In genomic region chr10:70367195-70367796, GRCh38 we compare ENCODE assay signal across 15 cellular contexts. TPM values are rescaled to one million over a fixed set of nuclear protein-coding genes. Genes with fewer than 3 reads are reported as not detected.
DNase-seq lines count a peak whose midpoint lies in the region; TF ChIP-seq lines count a peak whose summit lies in the region.
"Had no signal": no experiment of that assay in that cellular context is flagged by ENCODE, and none has a peak within 500 bp of the region (broad histone marks: within the 10 kb centered on the region; RNA-seq: fewer than 3 reads in every experiment).

No MANE protein-coding gene starts in this region.

- POLR2A ChIA-PET in HEK293T (lab: Yijun Ruan, JAX) = no interaction called here

- DNase-seq in AG08395 (ENCODE audit: low spot score) = peak; percentile 21
- DNase-seq in LHCN-M2 (ENCODE audit: low read depth) = peak; percentile 74
- DNase-seq in choroid plexus epithelial cell (ENCODE audit: low read depth) = peak; percentile 68
- DNase-seq in mucosa of gallbladder (ENCODE audit: low spot score) = peak; percentile 33
- no peak for DNase-seq in C1 segment of cervical spinal cord (lab: John Stamatoyannopoulos, UW)
- DNase-seq in NCI-H1417 (lab: John Stamatoyannopoulos, UW) = no peak
- no peak for DNase-seq in HEK293T (ENCODE audit: extremely low spot score)
- no peak for DNase-seq in T-helper 9 cell
- DNase-seq: activated naive CD8-positive, alpha-beta T cell treated with anti-CD3 and anti-CD28 coated beads for 36 hours; NCI-H1105; NCI-H510A treated with DMSO at 0.1 percent for 48 hours; RPMI8226; T-helper 17 cell; testis had no signal

- no peak for TF ChIP-seq CTCF in choroid plexus epithelial cell (conservative IDR thresholded peaks at IDR 0.05; ENCODE audit: low read depth, low read length)

- H3K4me3 ChIP-seq in choroid plexus epithelial cell (ENCODE audit: low read depth, low read length) = no peak overlapping the region
- H3K4me3 ChIP-seq: spleen, testis had no signal

- CTCF ChIA-PET in HEK293T (lab: Yijun Ruan, JAX) = interaction anchor here (1.7 kb wide), 1 partner anchor 146 kb away, joined by 5 read pairs; no protein-coding TSS in a partner anchor

TF ChIP-seq in HEK293T, 16 proteins besides CTCF, POLR2A, EP300 and RAD21:
- TF ChIP-seq FOXM1 (IDR thresholded peaks at IDR 0.05; ENCODE audit: borderline replicate concordance) = no peak
- TF ChIP-seq ZNF384 (IDR thresholded peaks at IDR 0.05) = no peak
- TF ChIP-seq SP1 (IDR thresholded peaks at IDR 0.05) = no peak
- TF ChIP-seq SUZ12 (IDR thresholded peaks at IDR 0.05) = no peak
- TF ChIP-seq HDGF (IDR thresholded peaks at IDR 0.05; ENCODE audit: borderline replicate concordance) = no peak
- TF ChIP-seq LEF1 (IDR thresholded peaks at IDR 0.05; ENCODE audit: borderline replicate concordance) = no peak
- TF ChIP-seq FOXK2 (IDR thresholded peaks at IDR 0.05) = no peak
- TF ChIP-seq TARDBP (IDR thresholded peaks at IDR 0.05) = no peak
- no peak for TF ChIP-seq NFRKB (IDR thresholded peaks at IDR 0.05)
- TF ChIP-seq CTBP1 (IDR thresholded peaks at IDR 0.05; ENCODE audit: borderline replicate concordance) = no peak
- TF ChIP-seq ELF4 (IDR thresholded peaks at IDR 0.05) = no peak
- TF ChIP-seq BHLHE40 (IDR thresholded peaks at IDR 0.05; ENCODE audit: borderline replicate concordance) = no peak
- TF ChIP-seq L3MBTL2 (conservative IDR thresholded peaks at IDR 0.05) = no peak
- no peak for TF ChIP-seq ARNT (IDR thresholded peaks at IDR 0.05)
- TF ChIP-seq PKNOX1 (IDR thresholded peaks at IDR 0.05) = no peak
- TF ChIP-seq FOXA1 (IDR thresholded peaks at IDR 0.05) = no peak

RNA-seq across cellular contexts. Expression of gene LRRC20, which starts 15.1 kb away (rescaled TPM):
- total RNA-seq in LHCN-M2 (2014; rRNA removed) = 12.9 and 14.1 TPM in 2 replicates
- 10.0 TPM for polyA plus RNA-seq in LHCN-M2 (2012)
- total RNA-seq in mucosa of gallbladder = 11.4 TPM

RNA-seq across cellular contexts. Expression of gene EIF4EBP2, which starts 36.6 kb away (rescaled TPM):
- 32.8 and 42.9 TPM in 2 replicates for total RNA-seq in LHCN-M2 (2014; rRNA removed)
- polyA plus RNA-seq in LHCN-M2 (2012) = 25.7 TPM
- 88.2 TPM for total RNA-seq in mucosa of gallbladder

Comparison
In these comparisons a context has a peak if more than half of its experiments do, and no peak if none do; other contexts are left out.
1. DNase-seq: peak in AG08395 (single experiment), LHCN-M2 (single experiment), choroid plexus epithelial cell (single experiment) and mucosa of gallbladder (single experiment); none in C1 segment of cervical spinal cord (0 of 14), NCI-H1417 (0 of 3), HEK293T (single experiment) and T-helper 9 cell (single experiment).